Comparison of ENCODE assay signal across 8 cellular contexts in the genomic region with DNA sequence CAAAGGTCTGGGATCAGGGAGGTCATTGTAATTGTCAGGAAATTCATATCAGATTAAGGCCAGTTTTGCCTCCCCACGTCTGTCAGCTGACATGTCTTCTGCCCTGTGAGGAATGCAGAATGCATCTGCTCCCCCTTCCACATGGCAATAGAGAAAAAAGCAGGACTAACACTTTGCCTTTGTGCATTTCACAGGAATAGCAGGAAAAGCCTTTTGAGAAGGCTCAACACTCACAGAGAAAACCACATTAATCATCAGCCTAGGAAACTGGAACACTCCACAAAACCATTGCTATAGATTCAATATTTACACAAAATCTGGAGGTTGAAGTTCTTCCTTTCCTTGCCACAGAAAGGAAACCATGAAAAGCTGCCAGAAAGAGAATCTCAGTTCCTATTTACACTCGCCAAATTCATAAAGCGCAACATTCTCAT.
DNase-seq lines count a peak whose midpoint lies in the region; ATAC-seq, FAIRE-seq and TF ChIP-seq lines count a peak whose summit lies in the region.

No MANE protein-coding gene starts in this region.

- peaks cover 71% of the 10 kb centered on the region for H3K27me3 Mint-ChIP-seq in activated T-helper 2 cell treated with anti-CD3 and anti-CD28 coated beads, Interferon-gamma antibody, Interleukin-2, Interleukin-4, amounts not matched to agents 10 μg/mL and 5 μg/mL and 100 μg/mL, durations not matched to agents 14 hours and 24 hours and 36 hours (ENCODE audit: low read depth)
- H3K27me3 Mint-ChIP-seq in activated T-cell treated with anti-CD3 and anti-CD28 coated beads, Interleukin-2, amount 50 U/mL, for 24 hours: peaks cover 73% of the 10 kb centered on the region

- H3K27me3 ChIP-seq in PC-3 (ENCODE audit: low read length): no peaks in the 10 kb centered on the region
- peaks cover 4 to 37% of the 10 kb centered on the region in 2 experiments for H3K27me3 ChIP-seq in HepG2 (ENCODE audit: control insufficient read depth in 1 of 2, insufficient read depth in 2 of 2, low read length in 2 of 2)

- CTCF ChIA-PET in PC-3 (lab: Charles Lee) (interaction anchor here (0.5 kb wide), 1 partner anchor 1777 kb away, joined by 4 read pairs; no protein-coding TSS in a partner anchor), HepG2 (lab: Yijun Ruan, JAX; ENCODE audit: low intra/inter-chr PET ratio, low total read pairs) (interaction anchor here (1.7 kb wide), 1 partner anchor 167 kb away, joined by 4 read pairs; no protein-coding TSS in a partner anchor)

- no peaks in the 10 kb centered on the region for H3K9me3 Mint-ChIP-seq in activated T-helper 2 cell treated with anti-CD3 and anti-CD28 coated beads, Interferon-gamma antibody, Interleukin-2, Interleukin-4, amounts not matched to agents 10 μg/mL and 5 μg/mL and 100 μg/mL, durations not matched to agents 14 hours and 24 hours and 36 hours
- H3K9me3 Mint-ChIP-seq in activated T-cell treated with anti-CD3 and anti-CD28 coated beads, Interleukin-2, amount 50 U/mL, for 24 hours: no peaks in the 10 kb centered on the region

- BruUV-seq in PC-3 (replicated peaks; lab: Mats Ljungman, UMichigan): TSS peak; percentile 91
- BruUV-seq in HepG2 (replicated peaks; lab: Mats Ljungman, UMichigan): no TSS peak

- DNase-seq in GM12891 (ENCODE audit: insufficient read length, low spot score) (no peak), PC-3 (peak; percentile 87), HepG2 (ENCODE audit: low spot score) (peak; percentile 22), HPDE6-E6E7 (ENCODE audit: extremely low spot score) (no peak), NCI-H2227 treated with DMSO at 0.1 percent for 48 hours (lab: John Stamatoyannopoulos, UW) (no peak)
- DNase-seq in activated T-helper 2 cell treated with anti-CD3 and anti-CD28 coated beads, Interferon-gamma antibody, Interleukin-2, Interleukin-4, amounts not matched to agents 10 μg/mL and 5 μg/mL and 100 μg/mL, durations not matched to agents 14 hours and 24 hours and 36 hours (ENCODE audit: low spot score): no peak
- no peak for DNase-seq in activated T-cell treated with anti-CD3 and anti-CD28 coated beads, Interleukin-2, amount 50 U/mL, for 24 hours

- FAIRE-seq in GM12891 (lab: Jason Lieb, UNC): peak; percentile 38
- no peak for FAIRE-seq in HepG2 (lab: Jason Lieb, UNC)

- no peak overlapping the region for H3K4me3 Mint-ChIP-seq in activated T-helper 2 cell treated with anti-CD3 and anti-CD28 coated beads, Interferon-gamma antibody, Interleukin-2, Interleukin-4, amounts not matched to agents 10 μg/mL and 5 μg/mL and 100 μg/mL, durations not matched to agents 14 hours and 24 hours and 36 hours (ENCODE audit: low read depth)
- no peak overlapping the region for H3K4me3 Mint-ChIP-seq in activated T-cell treated with anti-CD3 and anti-CD28 coated beads, Interleukin-2, amount 50 U/mL, for 24 hours

- TF ChIP-seq EP300 in HepG2 (IDR thresholded peaks at IDR 0.05; ENCODE audit: low read depth in 2 of 2, low read length in 2 of 2) (no peak), HepG2 (CRISPR knock-in tag; IDR thresholded peaks at IDR 0.05; ENCODE audit: borderline replicate concordance) (no peak)

- 11% methylated on average over 3 of the region's 3 CpGs for WGBS in HepG2 (ENCODE audit: low lambda C conversion rate)

- POLR2A ChIA-PET in PC-3 (lab: Charles Lee; ENCODE audit: unreplicated experiment): interaction anchor here (0.7 to 1.3 kb wide), 7 partner anchors 33 to 253 kb away, joined by 3 to 9 read pairs (median 4); no protein-coding TSS in a partner anchor
- POLR2A ChIA-PET in HepG2 (lab: Yijun Ruan, JAX): no interaction called here

- TF ChIP-seq RAD21 in HepG2 (CRISPR knock-in tag; IDR thresholded peaks at IDR 0.05): no peak

- no peaks in the 10 kb centered on the region for H3K9me3 ChIP-seq in PC-3 (ENCODE audit: low read length)
- no peaks in the 10 kb centered on the region for H3K9me3 ChIP-seq in HepG2 (ENCODE audit: low read length)

- in situ Hi-C loops in HepG2 (cut with HindIII; ENCODE audit: extremely low pct_ligation_motif_present, low pct_unique_long_range_greater_than_20kb): no loop called here

- no peaks in the 10 kb centered on the region for H3K9me2 ChIP-seq in PC-3 (replicated peaks; ENCODE audit: low read length)

- ATAC-seq in GM21723 (IDR thresholded peaks at IDR 0.05; ENCODE audit: unreplicated experiment): peak; percentile 43
- peak; percentile 77 for ATAC-seq in PC-3
- ATAC-seq in HepG2: peak; percentile 31; the same call in 1 of the 3 replicates

- peaks cover 6% of the 10 kb centered on the region for H3F3A ChIP-seq in PC-3 (ENCODE audit: low read length, unreplicated experiment)

- intact Hi-C loops in PC-3 (cut with micrococcal nuclease): loop anchor here (1.0 to 5.0 kb wide), 10 partner anchors 23 to 352 kb away; a partner anchor contains a TSS
- intact Hi-C loops in HepG2 (cut with micrococcal nuclease; ENCODE audit: unreplicated experiment): loop anchor here (2.0 kb wide), 1 partner anchor 168 kb away; no protein-coding TSS in a partner anchor
- intact Hi-C loops in activated T-helper 2 cell treated with anti-CD3 and anti-CD28 coated beads, Interferon-gamma antibody, Interleukin-2, Interleukin-4, amounts not matched to agents 10 μg/mL and 5 μg/mL and 100 μg/mL, durations not matched to agents 14 hours and 24 hours and 36 hours (cut with micrococcal nuclease): loop anchor here (5.0 kb wide), 1 partner anchor 102 kb away; no protein-coding TSS in a partner anchor

- no peaks in the 10 kb centered on the region for H3K36me3 Mint-ChIP-seq in activated T-helper 2 cell treated with anti-CD3 and anti-CD28 coated beads, Interferon-gamma antibody, Interleukin-2, Interleukin-4, amounts not matched to agents 10 μg/mL and 5 μg/mL and 100 μg/mL, durations not matched to agents 14 hours and 24 hours and 36 hours (ENCODE audit: low read depth)
- H3K36me3 Mint-ChIP-seq in activated T-cell treated with anti-CD3 and anti-CD28 coated beads, Interleukin-2, amount 50 U/mL, for 24 hours (ENCODE audit: low read depth): no peaks in the 10 kb centered on the region

- H3K27ac ChIP-seq in PC-3 (ENCODE audit: low read length): peak overlapping the region; percentile 91
- H3K27ac ChIP-seq in HepG2 (ENCODE audit: extremely low read length, insufficient read depth, low read length): no peak overlapping the region

- peaks cover 18% of the 10 kb centered on the region for H3K4me1 Mint-ChIP-seq in activated T-helper 2 cell treated with anti-CD3 and anti-CD28 coated beads, Interferon-gamma antibody, Interleukin-2, Interleukin-4, amounts not matched to agents 10 μg/mL and 5 μg/mL and 100 μg/mL, durations not matched to agents 14 hours and 24 hours and 36 hours (ENCODE audit: low read depth)
- H3K4me1 Mint-ChIP-seq in activated T-cell treated with anti-CD3 and anti-CD28 coated beads, Interleukin-2, amount 50 U/mL, for 24 hours (ENCODE audit: low read depth): peaks cover 14% of the 10 kb centered on the region

- peaks cover 35% of the 10 kb centered on the region for H3K4me1 ChIP-seq in PC-3 (ENCODE audit: insufficient read depth, low read length)
- H3K4me1 ChIP-seq in HepG2 (ENCODE audit: insufficient read depth, low read length): peaks cover 29% of the 10 kb centered on the region

- H4K20me1 ChIP-seq in PC-3 (ENCODE audit: low read length) (no peaks in the 10 kb centered on the region), HepG2 (ENCODE audit: insufficient read depth, low read length) (no peaks in the 10 kb centered on the region)

- TF ChIP-seq CTCF in PC-3 (conservative IDR thresholded peaks at IDR 0.05; ENCODE audit: low read depth, low read length): no peak
- no peak for TF ChIP-seq CTCF in HepG2 (CRISPR knock-in tag; IDR thresholded peaks at IDR 0.05)

- no peaks in the 10 kb centered on the region for H3K36me3 ChIP-seq in PC-3 (ENCODE audit: low read depth, low read length)
- H3K36me3 ChIP-seq in HepG2 (replicated peaks in 1 of 2; ENCODE audit: control insufficient read depth in 1 of 2, insufficient read depth in 2 of 2, low read length in 2 of 2): no peaks in the 10 kb centered on the region

- H3K4me2 ChIP-seq in PC-3 (ENCODE audit: low read length) (peak overlapping the region; percentile 90), HepG2 (ENCODE audit: low read depth, low read length) (no peak overlapping the region)

- no peak overlapping the region for H3K27ac Mint-ChIP-seq in activated T-helper 2 cell treated with anti-CD3 and anti-CD28 coated beads, Interferon-gamma antibody, Interleukin-2, Interleukin-4, amounts not matched to agents 10 μg/mL and 5 μg/mL and 100 μg/mL, durations not matched to agents 14 hours and 24 hours and 36 hours
- H3K27ac Mint-ChIP-seq in activated T-cell treated with anti-CD3 and anti-CD28 coated beads, Interleukin-2, amount 50 U/mL, for 24 hours: no peak overlapping the region

- H3K4me3 ChIP-seq in PC-3 (ENCODE audit: low read length): peak overlapping the region; percentile 66
- no peak overlapping the region for H3K4me3 ChIP-seq in HepG2 (replicated peaks in 1 of 3; ENCODE audit: insufficient read depth in 1 of 3, low read depth in 2 of 3, low read length in 3 of 3)

- H3K9ac ChIP-seq in PC-3 (ENCODE audit: low read length) (peak overlapping the region; percentile 69), HepG2 (ENCODE audit: insufficient read depth, low read depth, low read length) (no peak overlapping the region)

- H3K79me2 ChIP-seq in PC-3 (ENCODE audit: low read length) (no peaks in the 10 kb centered on the region), HepG2 (ENCODE audit: insufficient read depth, low read length) (no peaks in the 10 kb centered on the region)

- no peak for TF ChIP-seq POLR2A in GM12891 (IDR thresholded peaks at IDR 0.05; ENCODE audit: low read depth, low read length)
- TF ChIP-seq POLR2A in HepG2 (IDR thresholded peaks at IDR 0.05; ENCODE audit: insufficient read depth in 1 of 2, low read depth in 2 of 2, low read length in 2 of 2): no peak

- peak overlapping the region; percentile 58 for H2AFZ ChIP-seq in PC-3 (ENCODE audit: low read length)
- H2AFZ ChIP-seq in HepG2 (ENCODE audit: low read length): no peak overlapping the region

TF ChIP-seq in GM12891, 5 proteins besides CTCF, POLR2A, EP300 and RAD21:
- TF ChIP-seq POLR2AphosphoS5 (IDR thresholded peaks at IDR 0.05; ENCODE audit: low read depth, low read length) (no peak), PAX5 (IDR thresholded peaks at IDR 0.05; ENCODE audit: insufficient read depth, low read length, severe bottlenecking) (no peak), POU2F2 (IDR thresholded peaks at IDR 0.05; ENCODE audit: low read depth, low read length) (no peak), SPI1 (IDR thresholded peaks at IDR 0.05; ENCODE audit: low read depth, low read length) (peak; percentile 67), TAF1 (IDR thresholded peaks at IDR 0.05; ENCODE audit: low read depth, low read length) (no peak)

TF ChIP-seq in HepG2, 621 proteins besides CTCF, POLR2A, EP300 and RAD21 (continues in another document):
- TF ChIP-seq TOE1 (CRISPR knock-in tag; IDR thresholded peaks at IDR 0.05): no peak
- TF ChIP-seq MIER2 (CRISPR knock-in tag; IDR thresholded peaks at IDR 0.05): no peak
- TF ChIP-seq ELF1 (CRISPR knock-in tag; IDR thresholded peaks at IDR 0.05): no peak
- no peak for TF ChIP-seq ZNF468 (CRISPR knock-in tag; IDR thresholded peaks at IDR 0.05)
- no peak for TF ChIP-seq SMC3 (IDR thresholded peaks at IDR 0.05; ENCODE audit: low read length)
- no peak for TF ChIP-seq KDM6A (CRISPR knock-in tag; IDR thresholded peaks at IDR 0.05; ENCODE audit: low read depth)
- TF ChIP-seq FOXA3 (CRISPR knock-in tag; IDR thresholded peaks at IDR 0.05): peak; percentile 53
- no peak for TF ChIP-seq SIN3A (IDR thresholded peaks at IDR 0.05; ENCODE audit: borderline replicate concordance, low read depth, low read length)

Comparison
In these comparisons a context has a peak if more than half of its experiments do, and no peak if none do; other contexts are left out.
1. DNase-seq: peak in PC-3 (single experiment) and HepG2 (single experiment); none in GM12891 (single experiment), activated T-helper 2 cell treated with anti-CD3 and anti-CD28 coated beads, Interferon-gamma antibody, Interleukin-2, Interleukin-4, amounts not matched to agents 10 μg/mL and 5 μg/mL and 100 μg/mL, durations not matched to agents 14 hours and 24 hours and 36 hours (single experiment), HPDE6-E6E7 (single experiment), activated T-cell treated with anti-CD3 and anti-CD28 coated beads, Interleukin-2, amount 50 U/mL, for 24 hours (single experiment) and NCI-H2227 treated with DMSO at 0.1 percent for 48 hours (single experiment).
2. Peak in every context shown above with its lines, with median percentiles within 50 percentile points of each other: ATAC-seq.